In the genomic region with DNA sequence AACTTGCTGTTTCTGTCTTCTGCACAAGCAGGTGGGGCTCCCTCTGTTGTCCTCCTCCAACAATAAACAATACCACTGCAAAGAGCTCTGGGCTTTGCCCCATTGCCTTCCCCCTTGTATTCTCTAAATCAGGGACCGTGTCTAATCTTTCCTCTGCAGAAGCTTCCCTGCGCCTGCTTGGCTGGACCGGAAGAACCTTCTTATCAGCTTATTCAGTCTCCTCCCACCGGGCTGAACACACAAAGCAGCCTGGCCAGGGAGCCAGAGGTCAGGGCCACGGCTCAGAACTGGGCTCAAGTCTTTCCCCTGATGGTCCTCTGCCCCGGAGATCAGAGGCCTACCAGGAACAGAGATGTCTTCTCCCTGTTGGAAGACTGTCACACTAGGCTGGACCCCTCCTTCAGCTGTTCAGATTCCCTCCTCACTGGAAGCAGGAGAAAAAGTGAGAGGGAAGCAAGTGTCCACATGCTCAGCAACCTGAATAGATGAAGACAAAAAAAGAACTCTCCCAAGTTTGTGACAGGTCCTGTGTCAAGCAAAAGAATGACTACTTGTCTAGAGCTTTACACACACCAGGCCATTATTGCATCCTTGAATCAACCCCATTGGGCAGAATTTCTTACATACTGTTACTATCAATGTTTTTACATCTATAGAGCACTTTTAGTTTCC, we compare ENCODE assay signal across 8 cellular contexts.
DNase-seq lines count a peak whose midpoint lies in the region; ATAC-seq and TF ChIP-seq lines count a peak whose summit lies in the region.

No MANE protein-coding gene starts in this region.

- no peak for DNase-seq in GM10266 (ENCODE audit: extremely low spot score)
- peak; percentile 19 for DNase-seq in HEK293T (ENCODE audit: extremely low spot score)
- DNase-seq in globus pallidus (ENCODE audit: low spot score) = peak; percentile 81
- DNase-seq in ovary = peak; percentile 81 to 89 (median 85)
- no peak for DNase-seq in GM13977 (ENCODE audit: low spot score)
- no peak for DNase-seq in activated CD4-positive, alpha-beta T cell treated with anti-CD3 and anti-CD28 coated beads for 48 hours

- TF ChIP-seq EP300 in ovary (IDR thresholded peaks at IDR 0.05) = no peak

- no peaks in the 10 kb centered on the region for H3K9me3 ChIP-seq in ovary

- no peaks in the 10 kb centered on the region for H3K36me3 ChIP-seq in ovary

- in situ Hi-C loops in GM13977 (cut with MboI; ENCODE audit: low pct_unique_long_range_greater_than_20kb, low sequenced_read_pairs, unreplicated experiment) = no loop called here

- POLR2A ChIA-PET in HEK293T (lab: Yijun Ruan, JAX) = interaction anchor here (1.0 to 1.6 kb wide), 2 partner anchors 12 to 64 kb away, joined by 3 to 4 read pairs; a partner anchor contains a TSS

- TF ChIP-seq CTCF in GM10266 (IDR thresholded peaks at IDR 0.05; ENCODE audit: control insufficient read depth, insufficient read depth, low read depth, missing control alignments) (peak; percentile 2), ovary (IDR thresholded peaks at IDR 0.05) (no peak), GM13977 (IDR thresholded peaks at IDR 0.05; ENCODE audit: extremely low read depth, insufficient read depth, missing control alignments) (no peak)

- peaks cover 28% of the 10 kb centered on the region for H3K4me1 ChIP-seq in ovary (ENCODE audit: insufficient read depth)

- intact Hi-C loops in ovary (cut with DNase I) = loop anchor here in 1 of 4 donors (10.0 kb wide), 1 partner anchor 67 kb away; a partner anchor contains a TSS

- WGBS in ovary, 3 donors = 0 to 5% (median 3%) methylated on average over 6 of the region's 6 CpGs

- H3K4me3 ChIP-seq in ovary = no peak overlapping the region

- H3K27me3 ChIP-seq in ovary = no peaks in the 10 kb centered on the region

- no peak for TF ChIP-seq POLR2A in ovary (IDR thresholded peaks at IDR 0.05)

- CTCF ChIA-PET in HEK293T (lab: Yijun Ruan, JAX) = interaction anchor here (0.6 kb wide), 1 partner anchor 328 kb away, joined by 4 read pairs; no protein-coding TSS in a partner anchor

- ATAC-seq in GM21717 (IDR thresholded peaks at IDR 0.05; ENCODE audit: unreplicated experiment) = no peak

- peak overlapping the region; percentile 24 to 46 for H3K27ac ChIP-seq in ovary

TF ChIP-seq in HEK293T, 16 proteins besides CTCF, POLR2A, EP300 and RAD21:
- TF ChIP-seq ZNF384 (IDR thresholded peaks at IDR 0.05) (no peak), ARNT (IDR thresholded peaks at IDR 0.05) (no peak), CTBP1 (IDR thresholded peaks at IDR 0.05; ENCODE audit: borderline replicate concordance) (no peak), HDGF (IDR thresholded peaks at IDR 0.05; ENCODE audit: borderline replicate concordance) (no peak), LEF1 (IDR thresholded peaks at IDR 0.05; ENCODE audit: borderline replicate concordance) (no peak), L3MBTL2 (conservative IDR thresholded peaks at IDR 0.05) (no peak), BHLHE40 (IDR thresholded peaks at IDR 0.05; ENCODE audit: borderline replicate concordance) (no peak), NFRKB (IDR thresholded peaks at IDR 0.05) (no peak), ELF4 (IDR thresholded peaks at IDR 0.05) (no peak), TARDBP (IDR thresholded peaks at IDR 0.05) (no peak), FOXM1 (IDR thresholded peaks at IDR 0.05; ENCODE audit: borderline replicate concordance) (no peak)
- TF ChIP-seq, protein P1, sequence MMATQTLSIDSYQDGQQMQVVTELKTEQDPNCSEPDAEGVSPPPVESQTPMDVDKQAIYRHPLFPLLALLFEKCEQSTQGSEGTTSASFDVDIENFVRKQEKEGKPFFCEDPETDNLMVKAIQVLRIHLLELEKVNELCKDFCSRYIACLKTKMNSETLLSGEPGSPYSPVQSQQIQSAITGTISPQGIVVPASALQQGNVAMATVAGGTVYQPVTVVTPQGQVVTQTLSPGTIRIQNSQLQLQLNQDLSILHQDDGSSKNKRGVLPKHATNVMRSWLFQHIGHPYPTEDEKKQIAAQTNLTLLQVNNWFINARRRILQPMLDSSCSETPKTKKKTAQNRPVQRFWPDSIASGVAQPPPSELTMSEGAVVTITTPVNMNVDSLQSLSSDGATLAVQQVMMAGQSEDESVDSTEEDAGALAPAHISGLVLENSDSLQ (IDR thresholded peaks at IDR 0.05) = no peak
TF ChIP-seq in HEK293T: peak in this region for 0.

TF ChIP-seq in PFSK-1, 5 proteins besides CTCF, POLR2A, EP300 and RAD21:
- TF ChIP-seq POLR2AphosphoS5 (IDR thresholded peaks at IDR 0.05; ENCODE audit: low read depth, low read length) (no peak), FOXP2 (optimal IDR thresholded peaks at IDR 0.05; ENCODE audit: borderline replicate concordance, extremely low read depth, extremely low read length, insufficient read depth) (no peak), TAF1 (IDR thresholded peaks at IDR 0.05; ENCODE audit: borderline replicate concordance, insufficient read depth, low read length) (no peak), SIN3A (IDR thresholded peaks at IDR 0.05; ENCODE audit: borderline replicate concordance, insufficient read depth, low read length) (0 out of 2 replicates have a peak, but pooled peaks have one; percentile 20)
- TF ChIP-seq, protein P2, sequence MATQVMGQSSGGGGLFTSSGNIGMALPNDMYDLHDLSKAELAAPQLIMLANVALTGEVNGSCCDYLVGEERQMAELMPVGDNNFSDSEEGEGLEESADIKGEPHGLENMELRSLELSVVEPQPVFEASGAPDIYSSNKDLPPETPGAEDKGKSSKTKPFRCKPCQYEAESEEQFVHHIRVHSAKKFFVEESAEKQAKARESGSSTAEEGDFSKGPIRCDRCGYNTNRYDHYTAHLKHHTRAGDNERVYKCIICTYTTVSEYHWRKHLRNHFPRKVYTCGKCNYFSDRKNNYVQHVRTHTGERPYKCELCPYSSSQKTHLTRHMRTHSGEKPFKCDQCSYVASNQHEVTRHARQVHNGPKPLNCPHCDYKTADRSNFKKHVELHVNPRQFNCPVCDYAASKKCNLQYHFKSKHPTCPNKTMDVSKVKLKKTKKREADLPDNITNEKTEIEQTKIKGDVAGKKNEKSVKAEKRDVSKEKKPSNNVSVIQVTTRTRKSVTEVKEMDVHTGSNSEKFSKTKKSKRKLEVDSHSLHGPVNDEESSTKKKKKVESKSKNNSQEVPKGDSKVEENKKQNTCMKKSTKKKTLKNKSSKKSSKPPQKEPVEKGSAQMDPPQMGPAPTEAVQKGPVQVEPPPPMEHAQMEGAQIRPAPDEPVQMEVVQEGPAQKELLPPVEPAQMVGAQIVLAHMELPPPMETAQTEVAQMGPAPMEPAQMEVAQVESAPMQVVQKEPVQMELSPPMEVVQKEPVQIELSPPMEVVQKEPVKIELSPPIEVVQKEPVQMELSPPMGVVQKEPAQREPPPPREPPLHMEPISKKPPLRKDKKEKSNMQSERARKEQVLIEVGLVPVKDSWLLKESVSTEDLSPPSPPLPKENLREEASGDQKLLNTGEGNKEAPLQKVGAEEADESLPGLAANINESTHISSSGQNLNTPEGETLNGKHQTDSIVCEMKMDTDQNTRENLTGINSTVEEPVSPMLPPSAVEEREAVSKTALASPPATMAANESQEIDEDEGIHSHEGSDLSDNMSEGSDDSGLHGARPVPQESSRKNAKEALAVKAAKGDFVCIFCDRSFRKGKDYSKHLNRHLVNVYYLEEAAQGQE (IDR thresholded peaks at IDR 0.05; ENCODE audit: insufficient read depth in 1 of 2, low read depth in 2 of 2, low read length in 2 of 2) = peak in 1 of 2 experiments; percentile 29; a peak in 1 of 4 replicates

Comparison
In these comparisons a context has a peak if more than half of its experiments do, and no peak if none do; other contexts are left out.
1. DNase-seq: peak in HEK293T (single experiment), globus pallidus (single experiment) and ovary (5 of 5); none in GM10266 (single experiment), GM13977 (single experiment) and activated CD4-positive, alpha-beta T cell treated with anti-CD3 and anti-CD28 coated beads for 48 hours (single experiment).